ENCODE assay signal across 2 cellular contexts in the genomic region with DNA sequence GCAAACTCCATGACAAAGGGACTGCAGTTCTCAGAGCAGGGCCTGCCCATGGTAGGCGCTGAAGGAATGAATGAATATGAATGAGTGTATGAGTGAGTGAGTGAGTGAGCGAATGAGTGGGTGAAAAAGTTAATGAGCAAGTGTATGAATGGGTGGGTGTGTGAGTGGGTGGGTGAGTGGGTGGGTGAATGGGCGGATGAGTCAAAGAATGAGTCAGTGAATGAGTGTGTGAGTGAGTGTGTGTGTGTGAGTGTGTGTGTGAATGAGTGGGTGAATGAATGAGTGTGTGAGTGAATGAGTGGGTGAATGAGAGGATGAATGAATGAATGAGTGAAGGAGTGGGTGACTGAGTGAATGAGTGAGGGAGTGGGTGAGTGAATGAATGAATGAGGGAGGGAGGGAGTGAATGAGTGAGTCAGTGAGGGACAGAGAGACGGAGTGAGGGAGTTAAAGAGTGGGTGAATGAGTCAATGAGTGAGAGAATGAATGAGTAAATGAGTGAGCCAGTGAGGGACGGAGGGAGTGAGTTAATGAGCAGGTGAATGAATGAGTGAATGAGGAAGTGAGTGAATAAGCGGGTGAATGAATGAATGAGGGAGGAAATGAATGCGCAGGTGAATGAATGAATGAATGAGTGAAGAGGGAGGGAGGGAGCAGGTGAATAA.
TF ChIP-seq lines count a peak whose summit lies in the region.

No MANE protein-coding gene starts in this region.

TF ChIP-seq in PFSK-1, 5 proteins besides CTCF, POLR2A, EP300 and RAD21:
- no peak for TF ChIP-seq FOXP2 (optimal IDR thresholded peaks at IDR 0.05; ENCODE audit: borderline replicate concordance, extremely low read depth, extremely low read length, insufficient read depth)
- TF ChIP-seq TAF1 (IDR thresholded peaks at IDR 0.05; ENCODE audit: borderline replicate concordance, insufficient read depth, low read length), result peak; percentile 57; the same call in 1 of the 2 replicates

TF ChIP-seq in H1, 55 proteins besides CTCF, POLR2A, EP300 and RAD21:
- TF ChIP-seq RFX5 (IDR thresholded peaks at IDR 0.05; ENCODE audit: borderline replicate concordance, low read depth, low read length) (no peak), BACH1 (IDR thresholded peaks at IDR 0.05; ENCODE audit: low read length) (no peak)
